Comparison of ENCODE assay signal across 8 cellular contexts in genomic region chr21:43585924-43586411, GRCh38.
DNase-seq lines count a peak whose midpoint lies in the region; ATAC-seq and TF ChIP-seq lines count a peak whose summit lies in the region.

No MANE protein-coding gene starts in this region.

- TF ChIP-seq POLR2A in spleen (IDR thresholded peaks at IDR 0.05) = no peak

- peaks cover 0 to 16% (median 5%) of the 10 kb centered on the region in 6 donors for H3K4me1 ChIP-seq in spleen

- WGBS in adipose tissue, 3 donors = 12 to 20% (median 12%) methylated on average over 9 of the region's 9 CpGs
- WGBS in spleen, 5 donors = 16 to 39% (median 24%) methylated on average over 9 of the region's 9 CpGs

- DNase-seq in HFF-Myc (ENCODE audit: extremely low read depth, low read depth) = peak; percentile 98
- peak; percentile 71 for DNase-seq in iPS DF 19.7 (ENCODE audit: low read depth, low spot score)
- DNase-seq in spleen = no peak
- no peak for DNase-seq in stimulated activated naive CD8-positive, alpha-beta T cell treated with anti-CD3 and anti-CD28 coated beads, Interleukin-15, Interleukin-2, amounts not matched to agents 100 U/mL and 50 U/mL, for 24 hours
- no peak for DNase-seq in T-helper 2 cell
- DNase-seq in stimulated activated CD4-positive, alpha-beta T cell treated with anti-CD3 and anti-CD28 coated beads, Interleukin-4, amount 100 ng/mL, for 1 hour = no peak

- no peaks in the 10 kb centered on the region for H3K9me3 ChIP-seq in spleen

- ATAC-seq in stimulated activated naive CD8-positive, alpha-beta T cell treated with anti-CD3 and anti-CD28 coated beads, Interleukin-15, Interleukin-2, amounts not matched to agents 100 U/mL and 50 U/mL, for 24 hours = no peak
- no peak for ATAC-seq in HG02970 (IDR thresholded peaks at IDR 0.05; ENCODE audit: low FRiP score, unreplicated experiment)

- H3K36me3 ChIP-seq in spleen = no peaks in the 10 kb centered on the region

- H3K27me3 ChIP-seq in spleen (replicated peaks in 1 of 7) = peaks cover 0 to 6% (median 0%) of the 10 kb centered on the region in 7 donors

- H3K27ac ChIP-seq in adipose tissue (ENCODE audit: low read depth, low read length) (peak overlapping the region; percentile 54), spleen (peak overlapping the region in 7 of 8 donors; percentile 39 to 71 (median 64))

- intact Hi-C loops in spleen (cut with DNase I; ENCODE audit: low total_unique reads) = no loop called here

- TF ChIP-seq CTCF in HFF-Myc (IDR thresholded peaks at IDR 0.05; ENCODE audit: low read depth, low read length, missing control alignments) (no peak), spleen (IDR thresholded peaks at IDR 0.05 in 8 of 11, conservative IDR thresholded peaks at IDR 0.05 in 3 of 11) (no peak)

- no peak overlapping the region for H3K4me3 ChIP-seq in HFF-Myc (replicated peaks; ENCODE audit: low read depth, low read length)
- H3K4me3 ChIP-seq in spleen = no peak overlapping the region

Comparison
In these comparisons a context has a peak if more than half of its experiments do, and no peak if none do; other contexts are left out.
1. DNase-seq: peak in HFF-Myc (single experiment) and iPS DF 19.7 (single experiment); none in spleen (single experiment), stimulated activated naive CD8-positive, alpha-beta T cell treated with anti-CD3 and anti-CD28 coated beads, Interleukin-15, Interleukin-2, amounts not matched to agents 100 U/mL and 50 U/mL, for 24 hours (single experiment), T-helper 2 cell (0 of 5) and stimulated activated CD4-positive, alpha-beta T cell treated with anti-CD3 and anti-CD28 coated beads, Interleukin-4, amount 100 ng/mL, for 1 hour (single experiment).